Comparison of ENCODE assay signal across 25 cellular contexts in genomic region chr13:79918620-79919019, GRCh38.
DNase-seq lines count a peak whose midpoint lies in the region; FAIRE-seq and TF ChIP-seq lines count a peak whose summit lies in the region.
"Had no signal": no experiment of that assay in that cellular context is flagged by ENCODE, and none has a peak within 500 bp of the region (broad histone marks: within the 10 kb centered on the region; RNA-seq: fewer than 3 reads in every experiment).

No MANE protein-coding gene starts in this region.

- POLR2A ChIA-PET in HEK293 (lab: Yijun Ruan, JAX), result no interaction called here

- CTCF ChIA-PET in HEK293 (lab: Yijun Ruan, JAX), result no interaction called here

- no peak overlapping the region for H3K9ac ChIP-seq in keratinocyte (ENCODE audit: control insufficient read depth, extremely low read depth, insufficient read depth, low read length)
- H3K9ac ChIP-seq: parathyroid adenoma had no signal

- H3K4me1 ChIP-seq in HEK293 (ENCODE audit: control insufficient read depth, insufficient read depth, low read length), result 0 out of 2 replicates have a peak, but pooled peaks cover 2% of the 10 kb centered on the region
- H3K4me1 ChIP-seq in keratinocyte (ENCODE audit: control insufficient read depth, extremely low read depth, insufficient read depth, low read length), result peaks cover 4% of the 10 kb centered on the region
- H3K4me1 ChIP-seq: parathyroid adenoma, right lobe of liver, thyroid gland had no signal

- H3K9me3 ChIP-seq in HEK293 (ENCODE audit: control insufficient read depth, insufficient read depth, low read depth, low read length), result no peaks in the 10 kb centered on the region
- H3K9me3 ChIP-seq in WERI-Rb-1 (ENCODE audit: severe bottlenecking), result no peaks in the 10 kb centered on the region
- no peaks in the 10 kb centered on the region for H3K9me3 ChIP-seq in keratinocyte (ENCODE audit: control insufficient read depth, low read depth, low read length)
- H3K9me3 ChIP-seq: right lobe of liver, thyroid gland had no signal

- H3K4me3 ChIP-seq in HEK293 (ENCODE audit: low read depth, low read length), result no peak overlapping the region
- no peak overlapping the region for H3K4me3 ChIP-seq in WERI-Rb-1 (ENCODE audit: low read depth, low read length)
- H3K4me3 ChIP-seq in keratinocyte (ENCODE audit: control insufficient read depth in 2 of 3, extremely low read depth in 1 of 3, insufficient read depth in 2 of 3, low read depth in 1 of 3, low read length in 3 of 3), result no peak overlapping the region
- H3K4me3 ChIP-seq: MG63, right lobe of liver, thyroid gland had no signal

- peak; percentile 70 for FAIRE-seq in keratinocyte (lab: Jason Lieb, UNC)
- FAIRE-seq in frontal cortex (lab: Jason Lieb, UNC), result no peak
- FAIRE-seq: GM19239 had no signal

- DNase-seq in EH (ENCODE audit: low read depth), result peak; percentile 8
- peak; percentile 27 for DNase-seq in WERI-Rb-1
- no peak for DNase-seq in keratinocyte (ENCODE audit: low read depth, low spot score)
- DNase-seq in HPDE6-E6E7 (ENCODE audit: extremely low spot score), result no peak
- DNase-seq in activated T-cell treated with anti-CD3 and anti-CD28 coated beads, Interleukin-2, amount 50 U/mL, for 48 hours, result no peak
- DNase-seq in medulla oblongata (ENCODE audit: extremely low spot score), result no peak
- no peak for DNase-seq in frontal cortex (ENCODE audit: low spot score in 2 of 2)
- DNase-seq: activated CD4-positive, alpha-beta T cell treated with anti-CD3 and anti-CD28 coated beads, Interleukin-2, amount 50 U/mL, for 4 hours; anterior cingulate cortex; central memory CD4-positive, alpha-beta T cell; dermis blood vessel endothelial cell; EL; left colon; MG63; natural killer cell; NCI-H187; NCI-H69; right lobe of liver; stimulated activated CD4-positive, alpha-beta T cell treated with anti-CD3 and anti-CD28 coated beads, Interleukin-15, amount 100 ng/mL, for 24 hours; stimulated activated naive CD8-positive, alpha-beta T cell treated with anti-CD3 and anti-CD28 coated beads, Interleukin-15, amount 100 ng/mL, for 72 hours; T-helper 9 cell; thyroid gland had no signal

- H2AFZ ChIP-seq in keratinocyte (ENCODE audit: control insufficient read depth, low read length), result peak overlapping the region; percentile 68
- H2AFZ ChIP-seq: parathyroid adenoma had no signal

- H3K27ac ChIP-seq in HEK293 (ENCODE audit: extremely low read depth, low read depth, low read length), result no peak overlapping the region
- no peak overlapping the region for H3K27ac ChIP-seq in WERI-Rb-1
- no peak overlapping the region for H3K27ac ChIP-seq in keratinocyte (ENCODE audit: control insufficient read depth, insufficient read depth, low read length)
- H3K27ac ChIP-seq: parathyroid adenoma, right lobe of liver, thyroid gland had no signal

- dilution Hi-C loops in keratinocyte (cut with MboI; ENCODE audit: extremely low pct_ligation_motif_present, low sequenced_read_pairs), result no loop called here

- TF ChIP-seq CTCF in HEK293 (tag by site-specific recombination; IDR thresholded peaks at IDR 0.05) (no peak), WERI-Rb-1 (IDR thresholded peaks at IDR 0.05; ENCODE audit: low read depth, low read length) (no peak), keratinocyte (optimal IDR thresholded peaks at IDR 0.05 in 1 of 3, IDR thresholded peaks at IDR 0.05 in 1 of 3, conservative IDR thresholded peaks at IDR 0.05 in 1 of 3; ENCODE audit: extremely low read depth in 1 of 3, insufficient read depth in 2 of 3, low read length in 3 of 3) (no peak)

- no peak overlapping the region for H3K4me2 ChIP-seq in keratinocyte (ENCODE audit: control insufficient read depth, extremely low read depth, insufficient read depth, low read depth, low read length)

- H3K79me2 ChIP-seq in keratinocyte (ENCODE audit: control insufficient read depth, insufficient read depth, low read length), result no peaks in the 10 kb centered on the region
- H3K79me2 ChIP-seq: parathyroid adenoma had no signal

- H3K27me3 ChIP-seq in WERI-Rb-1 (ENCODE audit: insufficient read depth, low read depth, severe bottlenecking) (no peaks in the 10 kb centered on the region), keratinocyte (ENCODE audit: control insufficient read depth, extremely low read depth, insufficient read depth, low read length) (no peaks in the 10 kb centered on the region)
- H3K27me3 ChIP-seq: MG63, right lobe of liver, thyroid gland had no signal

- no peaks in the 10 kb centered on the region for H3K9me1 ChIP-seq in keratinocyte (ENCODE audit: control insufficient read depth, extremely low read depth, insufficient read depth, low read length)

- no peaks in the 10 kb centered on the region for H4K20me1 ChIP-seq in keratinocyte (ENCODE audit: control insufficient read depth, extremely low read depth, insufficient read depth, low read length)

- H3K36me3 ChIP-seq in HEK293 (ENCODE audit: control insufficient read depth in 2 of 2, insufficient read depth in 1 of 2, low read length in 2 of 2) (no peaks in the 10 kb centered on the region), WERI-Rb-1 (no peaks in the 10 kb centered on the region), keratinocyte (ENCODE audit: control insufficient read depth in 2 of 2, extremely low read depth in 1 of 2, insufficient read depth in 2 of 2, low read length in 2 of 2) (no peaks in the 10 kb centered on the region)
- H3K36me3 ChIP-seq: MG63, right lobe of liver, thyroid gland had no signal

TF ChIP-seq in HEK293, 187 proteins besides CTCF, POLR2A, EP300 and RAD21 (continues in another document):
- TF ChIP-seq ZNF791 (tag by site-specific recombination; IDR thresholded peaks at IDR 0.05), result no peak
- TF ChIP-seq FEZF1 (tag by site-specific recombination; IDR thresholded peaks at IDR 0.05), result peak; percentile 100
- TF ChIP-seq PRDM2 (tag by site-specific recombination; IDR thresholded peaks at IDR 0.05; ENCODE audit: borderline replicate concordance), result no peak
- TF ChIP-seq ZNF140 (tag by site-specific recombination; IDR thresholded peaks at IDR 0.05), result no peak
- TF ChIP-seq ZNF747 (tag by site-specific recombination; IDR thresholded peaks at IDR 0.05), result no peak
- TF ChIP-seq ZNF701 (tag by site-specific recombination; IDR thresholded peaks at IDR 0.05), result no peak
- TF ChIP-seq GLIS1 (tag by site-specific recombination; IDR thresholded peaks at IDR 0.05), result peak; percentile 64
- TF ChIP-seq ZNF623 (tag by site-specific recombination; IDR thresholded peaks at IDR 0.05), result no peak
- TF ChIP-seq ZSCAN23 (tag by site-specific recombination; IDR thresholded peaks at IDR 0.05), result 0 out of 2 replicates have a peak, but pooled peaks have one; percentile 70
- TF ChIP-seq KLF7 (tag by site-specific recombination; IDR thresholded peaks at IDR 0.05; ENCODE audit: borderline replicate concordance), result peak; percentile 74; the same call in 1 of the 2 replicates
- peak; percentile 48 for TF ChIP-seq SP7 (tag by site-specific recombination; IDR thresholded peaks at IDR 0.05)
- TF ChIP-seq BCL11B (tag by site-specific recombination; IDR thresholded peaks at IDR 0.05; ENCODE audit: low read depth), result peak; percentile 97
- 0 out of 2 replicates have a peak, but pooled peaks have one; percentile 11 for TF ChIP-seq ZNF654 (tag by site-specific recombination; IDR thresholded peaks at IDR 0.05; ENCODE audit: low read depth)
- TF ChIP-seq ZBTB17 (tag by site-specific recombination; IDR thresholded peaks at IDR 0.05), result peak; percentile 88
- TF ChIP-seq SP2 (tag by site-specific recombination; IDR thresholded peaks at IDR 0.05), result 0 out of 2 replicates have a peak, but pooled peaks have one; percentile 4

Comparison
In these comparisons a context has a peak if more than half of its experiments do, and no peak if none do; other contexts are left out.
1. DNase-seq: peak in EH (single experiment) and WERI-Rb-1 (single experiment); none in keratinocyte (single experiment), HPDE6-E6E7 (single experiment), activated T-cell treated with anti-CD3 and anti-CD28 coated beads, Interleukin-2, amount 50 U/mL, for 48 hours (0 of 2), medulla oblongata (single experiment) and frontal cortex (0 of 2).